Comparison of ENCODE assay signal across 21 cellular contexts in the genomic region with DNA sequence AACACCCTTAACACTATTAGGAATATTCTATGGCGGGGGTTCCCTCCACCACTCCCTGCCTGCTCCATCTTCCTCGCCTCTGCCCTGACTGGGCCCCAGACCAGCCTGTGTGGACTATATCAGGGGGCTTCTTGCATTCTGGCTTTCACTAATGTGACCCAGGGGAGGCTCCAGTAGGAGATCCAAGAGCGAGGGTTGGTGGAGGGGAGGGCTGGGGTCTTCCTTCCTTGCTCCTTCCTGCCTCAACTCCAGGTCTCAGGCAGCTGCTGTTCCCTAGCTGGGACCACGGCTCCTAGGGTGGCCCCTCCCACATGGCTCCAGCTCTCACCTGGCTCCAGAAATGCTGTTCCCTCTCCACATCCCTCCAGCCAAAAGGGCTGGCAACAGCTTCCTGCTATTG.
DNase-seq lines count a peak whose midpoint lies in the region; ATAC-seq and TF ChIP-seq lines count a peak whose summit lies in the region.
"Had no signal": no experiment of that assay in that cellular context is flagged by ENCODE, and none has a peak within 500 bp of the region (broad histone marks: within the 10 kb centered on the region; RNA-seq: fewer than 3 reads in every experiment).

No MANE protein-coding gene starts in this region.

- H3K27ac Mint-ChIP-seq in activated naive CD8-positive, alpha-beta T cell treated with anti-CD3 and anti-CD28 coated beads, Interleukin-2, amount 10 ng/mL, durations not matched to agents 7 days and 5 days: no peak overlapping the region
- no peak overlapping the region for H3K27ac Mint-ChIP-seq in activated naive CD8-positive, alpha-beta T cell treated with anti-CD3 and anti-CD28 coated beads, Interleukin-2, amount 50 U/mL, for 24 hours
- H3K27ac Mint-ChIP-seq: B cell; CD4-positive, CD25-positive, alpha-beta regulatory T cell; CD8-positive, alpha-beta memory T cell; HFFc6 had no signal

- H3K4me3 ChIP-seq in RWPE2 (ENCODE audit: severe bottlenecking) (no peak overlapping the region), suprapubic skin (no peak overlapping the region)
- H3K4me3 ChIP-seq: BLaER1 treated with 17β-estradiol and CSF1 and Interleukin-3, amounts not matched to agents 10 nM and 100 nM; GM12878 had no signal

- no peak for TF ChIP-seq CTCF in RWPE2 (IDR thresholded peaks at IDR 0.05; ENCODE audit: poor library complexity, severe bottlenecking)
- no peak for TF ChIP-seq CTCF in suprapubic skin (IDR thresholded peaks at IDR 0.05)

- H3K4me1 ChIP-seq in RWPE2 (ENCODE audit: insufficient read depth, poor library complexity, severe bottlenecking) (no peaks in the 10 kb centered on the region), suprapubic skin (no peaks in the 10 kb centered on the region)
- H3K4me1 ChIP-seq: BLaER1 treated with 17β-estradiol and CSF1 and Interleukin-3, amounts not matched to agents 10 nM and 100 nM had no signal

- H3K36me3 ChIP-seq in RWPE2 (ENCODE audit: low read depth) (no peaks in the 10 kb centered on the region), suprapubic skin (no peaks in the 10 kb centered on the region)
- H3K36me3 ChIP-seq: BLaER1 treated with 17β-estradiol and CSF1 and Interleukin-3, amounts not matched to agents 10 nM and 100 nM had no signal

- 64% methylated on average over 4 of the region's 4 CpGs for WGBS in suprapubic skin

- no peak overlapping the region for H3K27ac ChIP-seq in RWPE2 (ENCODE audit: poor library complexity, severe bottlenecking)
- no peak overlapping the region for H3K27ac ChIP-seq in suprapubic skin
- H3K27ac ChIP-seq: BLaER1 treated with 17β-estradiol and CSF1 and Interleukin-3, amounts not matched to agents 10 nM and 100 nM had no signal

- TF ChIP-seq POLR2A in suprapubic skin (IDR thresholded peaks at IDR 0.05): no peak

- H3K36me3 Mint-ChIP-seq in activated naive CD8-positive, alpha-beta T cell treated with anti-CD3 and anti-CD28 coated beads, Interleukin-2, amount 10 ng/mL, durations not matched to agents 7 days and 5 days: no peaks in the 10 kb centered on the region
- no peaks in the 10 kb centered on the region for H3K36me3 Mint-ChIP-seq in activated naive CD8-positive, alpha-beta T cell treated with anti-CD3 and anti-CD28 coated beads, Interleukin-2, amount 50 U/mL, for 24 hours (ENCODE audit: low read depth)
- H3K36me3 Mint-ChIP-seq: CD4-positive, CD25-positive, alpha-beta regulatory T cell; CD8-positive, alpha-beta memory T cell had no signal

- no peak for ATAC-seq in activated naive CD8-positive, alpha-beta T cell treated with anti-CD3 and anti-CD28 coated beads, Interleukin-2, amount 10 ng/mL, durations not matched to agents 7 days and 5 days (ENCODE audit: low read depth)
- ATAC-seq in activated naive CD8-positive, alpha-beta T cell treated with anti-CD3 and anti-CD28 coated beads, Interleukin-2, amount 50 U/mL, for 24 hours: no peak
- ATAC-seq in RWPE2 (ENCODE audit: low read depth): no peak
- ATAC-seq: GM12878, HCT116 had no signal

- peak; percentile 2 for DNase-seq in activated naive CD8-positive, alpha-beta T cell treated with anti-CD3 and anti-CD28 coated beads, Interleukin-2, amount 10 ng/mL, durations not matched to agents 7 days and 5 days
- DNase-seq in activated naive CD8-positive, alpha-beta T cell treated with anti-CD3 and anti-CD28 coated beads, Interleukin-2, amount 50 U/mL, for 24 hours: no peak
- DNase-seq in RWPE2 (ENCODE audit: low spot score): peak; percentile 24
- peak; percentile 34 for DNase-seq in posterior vena cava (ENCODE audit: low spot score)
- peak; percentile 30 to 54 for DNase-seq in suprapubic skin (ENCODE audit: low spot score in 2 of 2)
- no peak for DNase-seq in KBM-7
- no peak for DNase-seq in stimulated activated naive CD4-positive, alpha-beta T cell (lab: John Stamatoyannopoulos, UW)
- DNase-seq: CD4-positive, CD25-positive, alpha-beta regulatory T cell; CD8-positive, alpha-beta memory T cell; COR-L47; DMS 273 treated with DMSO at 0.1 percent for 48 hours; DMS53; DND-41; EL; GOT3; H7; HFFc6 had no signal

- POLR2A ChIA-PET in activated naive CD8-positive, alpha-beta T cell treated with anti-CD3 and anti-CD28 coated beads, Interleukin-2, amount 10 ng/mL, durations not matched to agents 7 days and 5 days (lab: Charles Lee): no interaction called here

- H3K4me1 Mint-ChIP-seq in activated naive CD8-positive, alpha-beta T cell treated with anti-CD3 and anti-CD28 coated beads, Interleukin-2, amount 10 ng/mL, durations not matched to agents 7 days and 5 days: peaks cover under 1% of the 10 kb centered on the region
- no peaks in the 10 kb centered on the region for H3K4me1 Mint-ChIP-seq in activated naive CD8-positive, alpha-beta T cell treated with anti-CD3 and anti-CD28 coated beads, Interleukin-2, amount 50 U/mL, for 24 hours
- H3K4me1 Mint-ChIP-seq: B cell; CD4-positive, CD25-positive, alpha-beta regulatory T cell; CD8-positive, alpha-beta memory T cell had no signal

- intact Hi-C loops in posterior vena cava (cut with DNase I): no loop called here

- no peak overlapping the region for H3K4me3 Mint-ChIP-seq in activated naive CD8-positive, alpha-beta T cell treated with anti-CD3 and anti-CD28 coated beads, Interleukin-2, amount 10 ng/mL, durations not matched to agents 7 days and 5 days
- no peak overlapping the region for H3K4me3 Mint-ChIP-seq in activated naive CD8-positive, alpha-beta T cell treated with anti-CD3 and anti-CD28 coated beads, Interleukin-2, amount 50 U/mL, for 24 hours
- H3K4me3 Mint-ChIP-seq: B cell; CD4-positive, CD25-positive, alpha-beta regulatory T cell; CD8-positive, alpha-beta memory T cell; HFFc6 had no signal

- no peaks in the 10 kb centered on the region for H3K9me3 Mint-ChIP-seq in activated naive CD8-positive, alpha-beta T cell treated with anti-CD3 and anti-CD28 coated beads, Interleukin-2, amount 10 ng/mL, durations not matched to agents 7 days and 5 days
- no peaks in the 10 kb centered on the region for H3K9me3 Mint-ChIP-seq in activated naive CD8-positive, alpha-beta T cell treated with anti-CD3 and anti-CD28 coated beads, Interleukin-2, amount 50 U/mL, for 24 hours
- H3K9me3 Mint-ChIP-seq: CD4-positive, CD25-positive, alpha-beta regulatory T cell; CD8-positive, alpha-beta memory T cell; HFFc6 had no signal

- no peaks in the 10 kb centered on the region for H3K27me3 Mint-ChIP-seq in activated naive CD8-positive, alpha-beta T cell treated with anti-CD3 and anti-CD28 coated beads, Interleukin-2, amount 10 ng/mL, durations not matched to agents 7 days and 5 days
- H3K27me3 Mint-ChIP-seq in activated naive CD8-positive, alpha-beta T cell treated with anti-CD3 and anti-CD28 coated beads, Interleukin-2, amount 50 U/mL, for 24 hours: peaks cover 4% of the 10 kb centered on the region
- H3K27me3 Mint-ChIP-seq: CD4-positive, CD25-positive, alpha-beta regulatory T cell had no signal

- H3K9me3 ChIP-seq in RWPE2 (ENCODE audit: severe bottlenecking) (no peaks in the 10 kb centered on the region), suprapubic skin (no peaks in the 10 kb centered on the region)
- H3K9me3 ChIP-seq: BLaER1 treated with 17β-estradiol and CSF1 and Interleukin-3, amounts not matched to agents 10 nM and 100 nM had no signal

- H3K27me3 ChIP-seq in RWPE2 (ENCODE audit: insufficient read depth, poor library complexity, severe bottlenecking) (no peaks in the 10 kb centered on the region), suprapubic skin (peaks cover 3% of the 10 kb centered on the region)
- H3K27me3 ChIP-seq: BLaER1 treated with 17β-estradiol and CSF1 and Interleukin-3, amounts not matched to agents 10 nM and 100 nM had no signal

- in situ Hi-C loops in KBM-7 (cut with MboI; ENCODE audit: low pct_unique_long_range_greater_than_20kb, low sequenced_read_pairs): no loop called here

- no peak for TF ChIP-seq EP300 in suprapubic skin (IDR thresholded peaks at IDR 0.05)

Comparison
In these comparisons a context has a peak if more than half of its experiments do, and no peak if none do; other contexts are left out.
1. DNase-seq: peak in activated naive CD8-positive, alpha-beta T cell treated with anti-CD3 and anti-CD28 coated beads, Interleukin-2, amount 10 ng/mL, durations not matched to agents 7 days and 5 days (single experiment), RWPE2 (single experiment), posterior vena cava (single experiment) and suprapubic skin (2 of 2); none in activated naive CD8-positive, alpha-beta T cell treated with anti-CD3 and anti-CD28 coated beads, Interleukin-2, amount 50 U/mL, for 24 hours (single experiment), KBM-7 (single experiment) and stimulated activated naive CD4-positive, alpha-beta T cell (0 of 6).